ENCODE assay signal across 1 cellular context in genomic region chr1:236864996-236865877, GRCh38.
TF ChIP-seq lines count a peak whose summit lies in the region.

No MANE protein-coding gene starts in this region.

TF ChIP-seq in K562, 482 proteins besides CTCF, POLR2A, EP300 and RAD21 (continued from another document):
- TF ChIP-seq, protein P1, sequence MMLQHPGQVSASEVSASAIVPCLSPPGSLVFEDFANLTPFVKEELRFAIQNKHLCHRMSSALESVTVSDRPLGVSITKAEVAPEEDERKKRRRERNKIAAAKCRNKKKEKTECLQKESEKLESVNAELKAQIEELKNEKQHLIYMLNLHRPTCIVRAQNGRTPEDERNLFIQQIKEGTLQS (IDR thresholded peaks at IDR 0.05): peak; percentile 50
- TF ChIP-seq, protein P1 (CRISPR knock-in tag; conservative IDR thresholded peaks at IDR 0.05): no peak
- peak; percentile 31; the same call in 1 of the 2 replicates for TF ChIP-seq CEBPB (tag; IDR thresholded peaks at IDR 0.05)
- no peak for TF ChIP-seq BRD9 (IDR thresholded peaks at IDR 0.05; ENCODE audit: low read depth, partially characterized antibody)
- no peak for TF ChIP-seq BACH1 (tag; IDR thresholded peaks at IDR 0.05)
- TF ChIP-seq ZNF507 (tag; conservative IDR thresholded peaks at IDR 0.05): no peak
- TF ChIP-seq CEBPG (CRISPR knock-in tag; IDR thresholded peaks at IDR 0.05): no peak
- peak; percentile 64 to 82 for TF ChIP-seq CEBPG (tag; conservative IDR thresholded peaks at IDR 0.05 in 1 of 2, IDR thresholded peaks at IDR 0.05 in 1 of 2)
- no peak for TF ChIP-seq BCL6 (CRISPR knock-in tag; IDR thresholded peaks at IDR 0.05)
